Comparison of ENCODE assay signal across 1 cellular context in the genomic region with DNA sequence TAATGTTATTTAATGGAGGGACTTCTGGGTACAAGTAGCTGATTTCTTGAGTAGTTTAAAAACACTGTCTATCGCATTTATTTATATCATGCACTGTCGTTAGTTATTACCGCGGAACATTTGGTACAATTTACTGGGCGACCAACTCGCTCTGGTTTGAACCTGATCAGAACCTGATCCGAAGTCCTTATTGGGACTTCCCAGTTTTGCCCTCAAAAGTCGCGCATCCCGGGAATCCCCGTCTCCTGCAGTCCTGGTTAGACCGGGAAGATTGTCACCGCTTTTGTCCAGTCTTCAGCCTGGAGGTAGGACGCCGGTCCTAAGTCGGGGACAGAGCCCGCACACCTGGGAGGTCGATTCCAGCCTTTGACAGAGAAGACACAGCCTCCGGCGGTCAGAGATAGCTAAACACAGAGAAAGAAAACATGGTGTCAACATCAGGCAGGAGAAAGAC.
TF ChIP-seq lines count a peak whose summit lies in the region.

No MANE protein-coding gene starts in this region.

TF ChIP-seq in GM23338, 12 proteins besides CTCF, POLR2A, EP300 and RAD21 (continued from another document):
- TF ChIP-seq, protein P1, sequence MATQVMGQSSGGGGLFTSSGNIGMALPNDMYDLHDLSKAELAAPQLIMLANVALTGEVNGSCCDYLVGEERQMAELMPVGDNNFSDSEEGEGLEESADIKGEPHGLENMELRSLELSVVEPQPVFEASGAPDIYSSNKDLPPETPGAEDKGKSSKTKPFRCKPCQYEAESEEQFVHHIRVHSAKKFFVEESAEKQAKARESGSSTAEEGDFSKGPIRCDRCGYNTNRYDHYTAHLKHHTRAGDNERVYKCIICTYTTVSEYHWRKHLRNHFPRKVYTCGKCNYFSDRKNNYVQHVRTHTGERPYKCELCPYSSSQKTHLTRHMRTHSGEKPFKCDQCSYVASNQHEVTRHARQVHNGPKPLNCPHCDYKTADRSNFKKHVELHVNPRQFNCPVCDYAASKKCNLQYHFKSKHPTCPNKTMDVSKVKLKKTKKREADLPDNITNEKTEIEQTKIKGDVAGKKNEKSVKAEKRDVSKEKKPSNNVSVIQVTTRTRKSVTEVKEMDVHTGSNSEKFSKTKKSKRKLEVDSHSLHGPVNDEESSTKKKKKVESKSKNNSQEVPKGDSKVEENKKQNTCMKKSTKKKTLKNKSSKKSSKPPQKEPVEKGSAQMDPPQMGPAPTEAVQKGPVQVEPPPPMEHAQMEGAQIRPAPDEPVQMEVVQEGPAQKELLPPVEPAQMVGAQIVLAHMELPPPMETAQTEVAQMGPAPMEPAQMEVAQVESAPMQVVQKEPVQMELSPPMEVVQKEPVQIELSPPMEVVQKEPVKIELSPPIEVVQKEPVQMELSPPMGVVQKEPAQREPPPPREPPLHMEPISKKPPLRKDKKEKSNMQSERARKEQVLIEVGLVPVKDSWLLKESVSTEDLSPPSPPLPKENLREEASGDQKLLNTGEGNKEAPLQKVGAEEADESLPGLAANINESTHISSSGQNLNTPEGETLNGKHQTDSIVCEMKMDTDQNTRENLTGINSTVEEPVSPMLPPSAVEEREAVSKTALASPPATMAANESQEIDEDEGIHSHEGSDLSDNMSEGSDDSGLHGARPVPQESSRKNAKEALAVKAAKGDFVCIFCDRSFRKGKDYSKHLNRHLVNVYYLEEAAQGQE (IDR thresholded peaks at IDR 0.05; ENCODE audit: unreplicated experiment): no peak
- no peak for TF ChIP-seq ZNF331 (CRISPR knock-in tag; IDR thresholded peaks at IDR 0.05; ENCODE audit: low read depth)
